In the genomic region with DNA sequence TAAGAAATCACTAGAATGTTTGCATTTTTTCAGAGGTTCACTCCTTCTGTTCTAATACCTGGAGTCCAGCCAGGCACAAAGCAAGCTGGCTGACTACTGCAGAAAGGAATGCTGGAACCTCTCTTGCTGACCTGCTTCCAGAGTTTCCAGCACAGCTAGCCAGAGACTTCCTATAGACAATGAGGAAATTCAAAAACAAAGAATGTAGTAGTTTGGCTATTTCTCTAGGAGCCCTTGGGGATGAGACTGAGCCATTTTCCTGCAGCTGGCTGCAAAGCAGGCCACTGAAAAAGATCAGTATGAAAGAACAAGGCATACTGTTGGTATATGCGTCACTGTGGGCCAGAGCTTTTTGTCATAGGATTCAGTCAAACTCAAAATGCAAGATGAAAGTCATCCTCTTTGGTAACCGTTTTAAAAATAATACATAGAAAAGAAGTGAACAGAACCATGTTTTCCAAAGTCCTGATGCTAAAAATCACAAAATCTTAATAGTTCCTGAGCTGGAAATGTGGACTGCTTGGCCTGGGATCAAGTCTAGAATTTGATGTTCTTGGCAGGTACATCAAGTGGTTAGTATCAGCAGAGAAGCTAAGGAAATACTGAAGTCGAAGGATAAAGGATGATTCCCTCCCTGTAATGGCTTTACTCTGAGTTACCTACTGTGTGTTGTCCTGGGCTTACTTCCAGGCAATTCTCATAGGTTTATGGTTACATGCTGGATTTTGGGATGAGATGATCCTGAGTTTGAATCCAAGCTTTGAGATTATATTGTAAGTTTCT, we compare ENCODE assay signal across 8 cellular contexts. TPM values are rescaled to one million over a fixed set of nuclear protein-coding genes. Genes with fewer than 3 reads are reported as not detected.
A peak's percentile ranks its signal among the peaks of the same experiment; 100 is the strongest.
DNase-seq lines count a peak whose midpoint lies in the region; ATAC-seq and TF ChIP-seq lines count a peak whose summit lies in the region.

No MANE protein-coding gene starts in this region.

- no peaks in the 10 kb centered on the region for H3K9me3 Mint-ChIP-seq in endothelial cell (ENCODE audit: unreplicated experiment)

- no peaks in the 10 kb centered on the region for H3K27me3 Mint-ChIP-seq in endothelial cell (ENCODE audit: unreplicated experiment)

- no peaks in the 10 kb centered on the region for H3K36me3 ChIP-seq in suprapubic skin
- no peaks in the 10 kb centered on the region for H3K36me3 ChIP-seq in H7 (replicated peaks; ENCODE audit: control insufficient read depth, insufficient read depth, low read length)

- no peak for TF ChIP-seq POLR2A in suprapubic skin (IDR thresholded peaks at IDR 0.05)

- TF ChIP-seq CTCF in suprapubic skin (IDR thresholded peaks at IDR 0.05) (no peak), endothelial cell (IDR thresholded peaks at IDR 0.05; ENCODE audit: unreplicated experiment) (no peak)

- H3K4me1 ChIP-seq in suprapubic skin = peaks cover 12% of the 10 kb centered on the region

- H3K36me3 Mint-ChIP-seq in endothelial cell (ENCODE audit: low read depth, unreplicated experiment) = no peaks in the 10 kb centered on the region

- H3K9me3 ChIP-seq in suprapubic skin = no peaks in the 10 kb centered on the region

- no peak overlapping the region for H3K27ac Mint-ChIP-seq in endothelial cell (ENCODE audit: unreplicated experiment)

- peaks cover 12% of the 10 kb centered on the region for H3K4me1 Mint-ChIP-seq in endothelial cell (ENCODE audit: unreplicated experiment)

- H3K27ac ChIP-seq in layer of hippocampus (ENCODE audit: low read depth, low read length) (peak overlapping the region; percentile 33), suprapubic skin (peak overlapping the region; percentile 47)

- H3K4me3 ChIP-seq in suprapubic skin (no peak overlapping the region), H7 (ENCODE audit: insufficient read depth, low read depth, low read length) (no peak overlapping the region)

- ATAC-seq in GM18861 (IDR thresholded peaks at IDR 0.05; ENCODE audit: unreplicated experiment) = no peak

- WGBS in suprapubic skin = 29% methylated on average over 3 of the region's 3 CpGs

- DNase-seq in HT1080 (ENCODE audit: low read depth) (peak; percentile 93), cerebellum (ENCODE audit: low spot score) (peak; percentile 28), suprapubic skin (ENCODE audit: low spot score in 2 of 2) (peak in 1 of 2 donors; percentile 66), H7 (no peak), CD1c-positive myeloid dendritic cell (ENCODE audit: extremely low spot score) (no peak), endothelial cell (ENCODE audit: low spot score) (no peak)

- no peak for TF ChIP-seq EP300 in suprapubic skin (IDR thresholded peaks at IDR 0.05)

- H3K27me3 ChIP-seq in layer of hippocampus (ENCODE audit: control insufficient read depth, insufficient read depth, low read length) (no peaks in the 10 kb centered on the region), suprapubic skin (no peaks in the 10 kb centered on the region), H7 (ENCODE audit: control insufficient read depth, insufficient read depth, low read length) (no peaks in the 10 kb centered on the region)

- no peak overlapping the region for H3K4me3 Mint-ChIP-seq in endothelial cell (ENCODE audit: unreplicated experiment)

RNA-seq across cellular contexts. Expression of gene DSEL, which starts 9.0 kb away (rescaled TPM):
- 4.6 and 4.9 TPM in 2 replicates for total RNA-seq in HT1080 (2014; rRNA removed; shearing (Covaris generic))
- polyA plus RNA-seq in HT1080 (2015; cell fraction: cytosol; rRNA removed) = 1.7 and 1.8 TPM in 2 replicates
- 2.9 and 3.7 TPM in 2 replicates for polyA plus RNA-seq in HT1080 (2015; cell fraction: nucleus; rRNA removed)
- total RNA-seq in cerebellum = 32.8 TPM
- total RNA-seq in suprapubic skin = 1 to 10 TPM; 3.6 to 6.0 (median 4.4) TPM
- 9.4 and 9.7 TPM in 2 replicates for total RNA-seq in H7 (2014; rRNA removed; shearing (Covaris generic))
- 8.1 TPM for total RNA-seq in endothelial cell (ENCODE audit: unreplicated experiment)

Comparison
In these comparisons a context has a peak if more than half of its experiments do, and no peak if none do; other contexts are left out.
1. DNase-seq: peak in HT1080 (single experiment) and cerebellum (single experiment); none in H7 (single experiment), CD1c-positive myeloid dendritic cell (single experiment) and endothelial cell (single experiment).